In the genomic region with DNA sequence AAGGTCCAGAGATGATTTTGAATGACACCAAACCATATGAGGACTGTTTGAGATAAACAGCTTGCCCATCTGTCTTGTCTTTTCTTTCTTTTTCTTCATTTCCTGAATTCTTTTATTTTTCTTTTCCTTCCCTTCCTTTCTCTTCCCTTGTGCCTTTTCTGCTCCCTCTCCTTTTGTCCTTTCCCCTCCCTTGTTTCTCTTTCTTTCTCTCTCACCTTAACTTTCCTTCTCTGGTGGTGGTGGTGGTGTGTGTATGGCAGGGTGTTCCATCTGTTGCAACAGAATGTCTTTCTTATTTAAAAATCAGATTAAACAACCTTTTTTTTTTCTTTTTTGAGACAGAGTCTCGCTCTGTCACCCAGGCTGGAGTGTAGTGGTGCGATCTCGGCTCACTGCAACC, we compare ENCODE assay signal across 20 cellular contexts. TPM values are rescaled to one million over a fixed set of nuclear protein-coding genes. Genes with fewer than 3 reads are reported as not detected.
"Had no signal": no experiment of that assay in that cellular context is flagged by ENCODE, and none has a peak within 500 bp of the region (broad histone marks: within the 10 kb centered on the region; RNA-seq: fewer than 3 reads in every experiment).

No MANE protein-coding gene starts in this region.

- H3K27me3 ChIP-seq: neural progenitor cell, tibial nerve, vagina had no signal

- H3K9ac ChIP-seq: neural progenitor cell had no signal

- H3K9me3 Mint-ChIP-seq: activated naive CD8-positive, alpha-beta T cell treated with anti-CD3 and anti-CD28 coated beads, Interleukin-2, amount 50 U/mL, for 24 hours; neural progenitor cell; stimulated activated naive B cell treated with anti-CD40 and anti-IgM and Interleukin-4, amounts not matched to agents 10 μg/mL and 1 μg/mL and 100 μg/mL, for 72 hours; T-cell had no signal

- H3K4me3 Mint-ChIP-seq: activated naive CD8-positive, alpha-beta T cell treated with anti-CD3 and anti-CD28 coated beads, Interleukin-2, amount 50 U/mL, for 24 hours; neural progenitor cell; stimulated activated naive B cell treated with anti-CD40 and anti-IgM and Interleukin-4, amounts not matched to agents 10 μg/mL and 1 μg/mL and 100 μg/mL, for 72 hours; T-cell had no signal

- H2AFZ ChIP-seq: neural progenitor cell had no signal

- H3K9me3 ChIP-seq: tibial nerve, vagina had no signal

- H3K4me3 ChIP-seq: neural progenitor cell, skin epidermis, tibial nerve, vagina had no signal

- H3K4me2 ChIP-seq: neural progenitor cell had no signal

- H3K27ac Mint-ChIP-seq: activated naive CD8-positive, alpha-beta T cell treated with anti-CD3 and anti-CD28 coated beads, Interleukin-2, amount 50 U/mL, for 24 hours; neural progenitor cell; stimulated activated naive B cell treated with anti-CD40 and anti-IgM and Interleukin-4, amounts not matched to agents 10 μg/mL and 1 μg/mL and 100 μg/mL, for 72 hours; T-cell had no signal

- H3K27ac ChIP-seq: epithelial cell of prostate, neural progenitor cell, skin epidermis, tibial nerve, vagina, VCaP had no signal

- H3K36me3 ChIP-seq: neural progenitor cell, tibial nerve, vagina had no signal

- H3K36me3 Mint-ChIP-seq: neural progenitor cell; stimulated activated naive B cell treated with anti-CD40 and anti-IgM and Interleukin-4, amounts not matched to agents 10 μg/mL and 1 μg/mL and 100 μg/mL, for 72 hours; T-cell had no signal

- DNase-seq: activated CD4-positive, alpha-beta T cell treated with anti-CD3 and anti-CD28 coated beads for 4 hours; activated CD8-positive, alpha-beta memory T cell treated with anti-CD3 and anti-CD28 coated beads for 24 hours; activated naive CD8-positive, alpha-beta T cell treated with anti-CD3 and anti-CD28 coated beads, Interleukin-2, amount 50 U/mL, for 24 hours; cortex of kidney; effector memory CD4-positive, alpha-beta T cell; hippocampal formation; kidney glomerular epithelial cell; stimulated activated naive B cell treated with anti-CD40 and anti-IgM and Interleukin-4, amounts not matched to agents 10 μg/mL and 1 μg/mL and 100 μg/mL, for 72 hours; T-cell; T1000 had no signal

- H3K27me3 Mint-ChIP-seq: activated naive CD8-positive, alpha-beta T cell treated with anti-CD3 and anti-CD28 coated beads, Interleukin-2, amount 50 U/mL, for 24 hours; stimulated activated naive B cell treated with anti-CD40 and anti-IgM and Interleukin-4, amounts not matched to agents 10 μg/mL and 1 μg/mL and 100 μg/mL, for 72 hours; T-cell had no signal

- ATAC-seq: activated naive CD8-positive, alpha-beta T cell treated with anti-CD3 and anti-CD28 coated beads, Interleukin-2, amount 50 U/mL, for 24 hours; stimulated activated naive B cell treated with anti-CD40 and anti-IgM and Interleukin-4, amounts not matched to agents 10 μg/mL and 1 μg/mL and 100 μg/mL, for 72 hours; T-cell had no signal

RNA-seq across cellular contexts. Expression of gene OR1K1, which starts 32.3 kb away (rescaled TPM):
- total RNA-seq: cardiac septum, mesenteric fat pad, subcutaneous adipose tissue, T-cell, tibial nerve, vagina had no signal

RNA-seq across cellular contexts. Expression of gene OR5C1, which starts 43.5 kb away (rescaled TPM):
- total RNA-seq: cardiac septum, lower leg skin, mesenteric fat pad, subcutaneous adipose tissue, T-cell, tibial nerve, vagina had no signal
